17 cellular contexts compared by ENCODE assay signal in the genomic region with DNA sequence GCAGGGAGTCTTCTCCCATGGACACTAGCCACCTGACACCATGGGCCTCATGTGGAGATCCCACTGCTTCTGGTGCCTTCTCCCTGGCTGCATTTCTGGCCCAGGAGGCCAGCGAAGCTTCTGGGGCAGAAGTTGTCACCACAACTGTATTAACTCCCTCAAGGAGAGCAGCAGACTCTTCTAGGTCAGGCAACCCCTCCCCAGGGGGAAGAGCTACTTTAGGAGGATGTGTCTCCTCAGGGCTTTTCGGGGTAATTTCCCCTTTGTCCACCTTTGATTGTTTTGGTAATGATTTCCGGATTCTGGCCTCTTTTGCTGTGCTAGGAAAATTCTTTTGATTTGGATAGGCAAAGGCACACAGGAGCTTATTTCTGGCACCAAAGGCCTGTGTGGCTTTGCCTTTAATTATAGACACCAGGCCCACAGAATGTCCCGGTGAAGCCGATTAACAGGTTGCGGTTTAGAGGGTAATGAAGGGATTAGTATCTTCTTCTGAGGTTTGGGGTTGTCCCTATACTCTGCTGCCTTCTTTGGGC. TPM values are rescaled to one million over a fixed set of nuclear protein-coding genes. Genes with fewer than 3 reads are reported as not detected.
DNase-seq lines count a peak whose midpoint lies in the region; ATAC-seq, FAIRE-seq and TF ChIP-seq lines count a peak whose summit lies in the region.
"Had no signal": no experiment of that assay in that cellular context is flagged by ENCODE, and none has a peak within 500 bp of the region (broad histone marks: within the 10 kb centered on the region; RNA-seq: fewer than 3 reads in every experiment).

No MANE protein-coding gene starts in this region.

- under 1% methylated on average over 6 of the region's 6 CpGs for WGBS in GM12878 (ENCODE audit: insufficient coverage, insufficient replicate concordance, low lambda C conversion rate, missing lambda C conversion rate)

- peak; percentile 76 for FAIRE-seq in GM18507 (lab: Jason Lieb, UNC)
- FAIRE-seq in GM12878 (lab: Jason Lieb, UNC): no peak
- FAIRE-seq: H54 had no signal

- POLR2A ChIA-PET in GM12878 (lab: Charles Lee): interaction anchor here (1.0 to 3.5 kb wide), 3 partner anchors 11 to 30 kb away, joined by 3 to 41 read pairs (median 4); a partner anchor contains a TSS

- peak overlapping the region; percentile 88 to 98 (median 91) for H3K27ac Mint-ChIP-seq in CD4-positive, CD25-positive, alpha-beta regulatory T cell
- H3K27ac Mint-ChIP-seq: T-helper 1 cell treated with Interleukin-12 subunit alpha and Interleukin-12 subunit beta and Interleukin-4 antibody, amounts not matched to agents 30 μg/mL and 1 μg/mL, for 36 hours had no signal

- H3K4me1 ChIP-seq in CD4-positive, CD25-positive, alpha-beta regulatory T cell (ENCODE audit: control insufficient read depth, insufficient read depth, low read length, poor library complexity, severe bottlenecking): peaks cover 42% of the 10 kb centered on the region
- peaks cover 48% of the 10 kb centered on the region for H3K4me1 ChIP-seq in GM12878 (ENCODE audit: control insufficient read depth, insufficient read depth, low read length)
- H3K4me1 ChIP-seq: suprapubic skin had no signal

- H3K9ac ChIP-seq in GM12878 (ENCODE audit: control insufficient read depth, insufficient read depth, low read length): peak overlapping the region; percentile 1

- H3K9me3 ChIP-seq in CD4-positive, CD25-positive, alpha-beta regulatory T cell (ENCODE audit: control insufficient read depth in 2 of 2, low read length in 2 of 2): no peaks in the 10 kb centered on the region
- H3K9me3 ChIP-seq in GM12878 (replicated peaks; ENCODE audit: control insufficient read depth, insufficient read depth, low read length): no peaks in the 10 kb centered on the region
- H3K9me3 ChIP-seq: suprapubic skin had no signal

- TF ChIP-seq CTCF in GM12878 (IDR thresholded peaks at IDR 0.05 in 2 of 3, conservative IDR thresholded peaks at IDR 0.05 in 1 of 3; ENCODE audit: control insufficient read depth in 2 of 3, extremely low read depth in 1 of 3, insufficient read depth in 1 of 3, low read depth in 3 of 3, low read length in 3 of 3): no peak

- H2AFZ ChIP-seq in GM12878 (ENCODE audit: control insufficient read depth, low read depth, low read length): peak overlapping the region; percentile 75

- SMC1A ChIA-PET in GM12878 (lab: Charles Lee; ENCODE audit: uncharacterized antibody, unreplicated experiment): interaction anchor here (0.6 to 3.9 kb wide), 6 partner anchors 9 to 178 kb away, joined by 3 to 38 read pairs (median 4); a partner anchor contains a TSS

- no peak overlapping the region for H3K27ac ChIP-seq in CD4-positive, CD25-positive, alpha-beta regulatory T cell (ENCODE audit: insufficient read depth, low read length, poor library complexity, severe bottlenecking)
- H3K27ac ChIP-seq in GM12878 (ENCODE audit: control insufficient read depth, insufficient read depth): peak overlapping the region; percentile 29
- H3K27ac ChIP-seq: suprapubic skin had no signal

- BruUV-seq in GM12878 (replicated peaks; lab: Mats Ljungman, UMichigan): no TSS peak

- TF ChIP-seq EP300 in GM12878 (IDR thresholded peaks at IDR 0.05; ENCODE audit: borderline replicate concordance in 1 of 2, control insufficient read depth in 1 of 2, low read depth in 2 of 2, low read length in 2 of 2): no peak

- peak overlapping the region; percentile 40 for H3K4me3 ChIP-seq in CD4-positive, CD25-positive, alpha-beta regulatory T cell (ENCODE audit: low read depth, low read length)
- no peak overlapping the region for H3K4me3 ChIP-seq in GM12878
- H3K4me3 ChIP-seq: suprapubic skin had no signal

- RAD21 ChIA-PET in GM12878 (lab: Charles Lee; ENCODE audit: unreplicated experiment): interaction anchor here (0.8 to 4.1 kb wide), 4 partner anchors 10 to 114 kb away, joined by 3 to 47 read pairs (median 6); a partner anchor contains a TSS

- intact Hi-C loops in GM12878 (cut with micrococcal nuclease; ENCODE audit: unreplicated experiment): loop anchor here (10.0 kb wide), 1 partner anchor 1823 kb away; a partner anchor contains a TSS

- no peaks in the 10 kb centered on the region for H3K27me3 ChIP-seq in CD4-positive, CD25-positive, alpha-beta regulatory T cell (ENCODE audit: control insufficient read depth, insufficient read depth, low read length)
- no peaks in the 10 kb centered on the region for H3K27me3 ChIP-seq in GM12878 (replicated peaks in 1 of 2; ENCODE audit: control insufficient read depth in 2 of 2, insufficient read depth in 2 of 2, low read length in 1 of 2)
- H3K27me3 ChIP-seq: suprapubic skin had no signal

- TF ChIP-seq POLR2A in GM12878 (IDR thresholded peaks at IDR 0.05; ENCODE audit: low read depth, low read length): no peak

- CTCF ChIA-PET in GM12878 (lab: Yijun Ruan, JAX): interaction anchor here (0.8 to 1.6 kb wide), 7 partner anchors 12 to 170 kb away, joined by 3 to 9 read pairs (median 4); no protein-coding TSS in a partner anchor

- H3K9me3 Mint-ChIP-seq in CD4-positive, CD25-positive, alpha-beta regulatory T cell: no peaks in the 10 kb centered on the region
- H3K9me3 Mint-ChIP-seq: T-helper 1 cell treated with Interleukin-12 subunit alpha and Interleukin-12 subunit beta and Interleukin-4 antibody, amounts not matched to agents 30 μg/mL and 1 μg/mL, for 36 hours had no signal

- no peaks in the 10 kb centered on the region for H3K79me2 ChIP-seq in GM12878 (ENCODE audit: control insufficient read depth, insufficient read depth, low read length)

- ATAC-seq in CD4-positive, CD25-positive, alpha-beta regulatory T cell (ENCODE audit: low read depth in 2 of 2): no peak
- ATAC-seq in HG02840 (IDR thresholded peaks at IDR 0.05; ENCODE audit: low FRiP score, unreplicated experiment) (peak; percentile 54), GM12878 (peak; percentile 75), GM21528 (IDR thresholded peaks at IDR 0.05; ENCODE audit: low FRiP score, unreplicated experiment) (no peak)
- ATAC-seq: Panc1 had no signal

- H3K4me1 Mint-ChIP-seq in CD4-positive, CD25-positive, alpha-beta regulatory T cell: peaks cover 20 to 46% (median 32%) of the 10 kb centered on the region in 4 donors

- DNase-seq in CD4-positive, CD25-positive, alpha-beta regulatory T cell: no peak
- DNase-seq in GM18507 (ENCODE audit: extremely low spot score, insufficient read length, low read depth) (no peak), GM12878 (ENCODE audit: low read depth, low spot score) (peak; percentile 60), nucleus accumbens (lab: John Stamatoyannopoulos, UW) (no peak), NCI-H1694 treated with DMSO at 0.1 percent for 48 hours (lab: John Stamatoyannopoulos, UW) (no peak), NCI-H1694 (lab: John Stamatoyannopoulos, UW) (no peak)
- DNase-seq: amygdala, dermis blood vessel endothelial cell, GF-D8, NCI-H2227 treated with DMSO at 0.1 percent for 48 hours had no signal

- no peaks in the 10 kb centered on the region for H3K27me3 Mint-ChIP-seq in CD4-positive, CD25-positive, alpha-beta regulatory T cell

- no peak for TF ChIP-seq RAD21 in GM12878 (IDR thresholded peaks at IDR 0.05; ENCODE audit: insufficient read depth, low read depth, low read length)

- H3K36me3 Mint-ChIP-seq in CD4-positive, CD25-positive, alpha-beta regulatory T cell: no peaks in the 10 kb centered on the region

- no peaks in the 10 kb centered on the region for H4K20me1 ChIP-seq in GM12878 (ENCODE audit: control insufficient read depth, insufficient read depth)

- peak overlapping the region; percentile 57 for H3K4me2 ChIP-seq in GM12878 (ENCODE audit: control insufficient read depth, insufficient read depth)

- in situ Hi-C loops in GM12878 (cut with MboI): no loop called here

- no peaks in the 10 kb centered on the region for H3K36me3 ChIP-seq in CD4-positive, CD25-positive, alpha-beta regulatory T cell (ENCODE audit: control insufficient read depth, insufficient read depth, low read length)
- H3K36me3 ChIP-seq in GM12878 (ENCODE audit: control insufficient read depth in 2 of 2, insufficient read depth in 2 of 2, low read length in 1 of 2): no peaks in the 10 kb centered on the region
- H3K36me3 ChIP-seq: suprapubic skin had no signal

- peak overlapping the region in 1 of 4 donors; percentile 1 for H3K4me3 Mint-ChIP-seq in CD4-positive, CD25-positive, alpha-beta regulatory T cell
- H3K4me3 Mint-ChIP-seq: T-helper 1 cell treated with Interleukin-12 subunit alpha and Interleukin-12 subunit beta and Interleukin-4 antibody, amounts not matched to agents 30 μg/mL and 1 μg/mL, for 36 hours had no signal

RNA-seq across cellular contexts. Expression of a gene that starts 8.9 kb away (rescaled TPM):
- total RNA-seq in CD4-positive, CD25-positive, alpha-beta regulatory T cell: 850 TPM
- 1,000 to 10,000 TPM; 1,262 to 2,276 (median 1,740) TPM for polyA plus RNA-seq in CD4-positive, CD25-positive, alpha-beta regulatory T cell
- total RNA-seq in GM12878 (2013; cell fraction: nucleolus; rRNA removed): 59.6 and 64.1 TPM in 2 replicates
- total RNA-seq in GM12878 (2014; rRNA removed) (31.1 and 34.0 TPM in 2 replicates), GM12878 (2014; rRNA removed; fragmentation: Illumina TruSeq; extraction: Trizol) (32.9 and 36.0 TPM in 2 replicates), GM12878 (2021) (224 and 237 TPM in 2 replicates)
- 127 TPM for polyA plus RNA-seq in GM12878 (2011; ENCODE audit: low read depth)
- polyA plus RNA-seq in GM12878 (2011; rRNA removed) (27.6 and 52.2 TPM in 2 replicates), GM12878 (2014; fragmentation: Illumina TruSeq; extraction: Trizol) (122 and 187 TPM in 2 replicates), GM12878 (2014; fragmentation: Nextera tagmentation; extraction: Ambion mirVana) (100 to 1,000 TPM; 122 to 134 TPM), GM12878 (2014; rRNA removed) (158 and 175 TPM in 2 replicates), GM12878 (2016; fragmentation: Nextera tagmentation; extraction: Ambion mirVana) (100 to 1,000 TPM; 228 to 248 TPM)
- polyA plus RNA-seq in GM12878 (2011; cell fraction: cytosol; rRNA removed): 146 and 147 TPM in 2 replicates
- polyA plus RNA-seq in GM12878 (2011; cell fraction: nucleus; rRNA removed): 71.7 and 83.1 TPM in 2 replicates
- polyA plus RNA-seq in GM12878 (2012): 196 and 231 TPM in 2 replicates
- polyA minus RNA-seq in GM12878 (2011; rRNA and poly(A)+ RNA removed): 116 and 196 TPM in 2 replicates
- 109 TPM in 2 replicates for polyA minus RNA-seq in GM12878 (2011; cell fraction: cytosol; rRNA and poly(A)+ RNA removed)
- 77.9 and 115 TPM in 2 replicates for polyA minus RNA-seq in GM12878 (2011; cell fraction: nucleus; rRNA and poly(A)+ RNA removed)

RNA-seq across cellular contexts. Expression of a gene that starts 17.3 kb away (rescaled TPM):
- 5.6 TPM for total RNA-seq in CD4-positive, CD25-positive, alpha-beta regulatory T cell
- under 1 TPM; 0.16 to 0.34 (median 0.24) TPM for polyA plus RNA-seq in CD4-positive, CD25-positive, alpha-beta regulatory T cell
- 4.5 and 7.8 TPM in 2 replicates for total RNA-seq in GM12878 (2013; cell fraction: nucleolus; rRNA removed)
- 0.71 and 1.4 TPM in 2 replicates for total RNA-seq in GM12878 (2014; rRNA removed)
- total RNA-seq in GM12878 (2014; rRNA removed; fragmentation: Illumina TruSeq; extraction: Trizol): 0.88 and 0.94 TPM in 2 replicates
- 1.1 and 1.6 TPM in 2 replicates for total RNA-seq in GM12878 (2021)
- 0.58 TPM for polyA plus RNA-seq in GM12878 (2011; ENCODE audit: low read depth)
- polyA plus RNA-seq in GM12878 (2011; rRNA removed): 0.53 and 1.2 TPM in 2 replicates
- polyA plus RNA-seq in GM12878 (2011; cell fraction: cytosol; rRNA removed): 0.58 and 0.89 TPM in 2 replicates
- 4.3 and 7.3 TPM in 2 replicates for polyA plus RNA-seq in GM12878 (2011; cell fraction: nucleus; rRNA removed)
- polyA plus RNA-seq in GM12878 (2012): 0.66 and 0.85 TPM in 2 replicates
- polyA plus RNA-seq in GM12878 (2014; fragmentation: Illumina TruSeq; extraction: Trizol): 0.14 and 0.94 TPM in 2 replicates
- under 1 TPM; 0.02 to 0.19 TPM for polyA plus RNA-seq in GM12878 (2014; fragmentation: Nextera tagmentation; extraction: Ambion mirVana)
- 1.5 and 1.9 TPM in 2 replicates for polyA plus RNA-seq in GM12878 (2014; rRNA removed)
- under 1 TPM; 0.23 to 0.58 TPM for polyA plus RNA-seq in GM12878 (2016; fragmentation: Nextera tagmentation; extraction: Ambion mirVana)
- polyA minus RNA-seq in GM12878 (2011; rRNA and poly(A)+ RNA removed): 0.66 and 2.3 TPM in 2 replicates
- polyA minus RNA-seq in GM12878 (2011; cell fraction: cytosol; rRNA and poly(A)+ RNA removed): 1.7 TPM in 1 of 2 replicates, not detected in the other
- polyA minus RNA-seq in GM12878 (2011; cell fraction: nucleus; rRNA and poly(A)+ RNA removed): 3.0 and 5.2 TPM in 2 replicates

RNA-seq across cellular contexts. Expression of a gene that starts 40.7 kb away (rescaled TPM):
- not detected for total RNA-seq in CD4-positive, CD25-positive, alpha-beta regulatory T cell
- under 1 TPM in 2 of 4 donors, not detected in 2; 0.32 to 0.33 TPM for polyA plus RNA-seq in CD4-positive, CD25-positive, alpha-beta regulatory T cell
- total RNA-seq in GM12878 (2013; cell fraction: nucleolus; rRNA removed): 0.56 and 0.61 TPM in 2 replicates
- not detected in 2 replicates for total RNA-seq in GM12878 (2014; rRNA removed)
- total RNA-seq in GM12878 (2014; rRNA removed; fragmentation: Illumina TruSeq; extraction: Trizol): not detected in 2 replicates
- total RNA-seq in GM12878 (2021): not detected in 2 replicates
- polyA plus RNA-seq in GM12878 (2011; ENCODE audit: low read depth): not detected
- polyA plus RNA-seq in GM12878 (2011; rRNA removed): 0.76 and 0.86 TPM in 2 replicates
- polyA plus RNA-seq in GM12878 (2011; cell fraction: cytosol; rRNA removed): 0.33 and 0.34 TPM in 2 replicates
- 1.1 and 1.3 TPM in 2 replicates for polyA plus RNA-seq in GM12878 (2011; cell fraction: nucleus; rRNA removed)
- 0.14 and 0.26 TPM in 2 replicates for polyA plus RNA-seq in GM12878 (2012)
- 0.07 TPM in 1 of 2 replicates, not detected in the other for polyA plus RNA-seq in GM12878 (2014; fragmentation: Illumina TruSeq; extraction: Trizol)
- not detected for polyA plus RNA-seq in GM12878 (2014; fragmentation: Nextera tagmentation; extraction: Ambion mirVana)
- 0.15 TPM in 1 of 2 replicates, not detected in the other for polyA plus RNA-seq in GM12878 (2014; rRNA removed)
- not detected for polyA plus RNA-seq in GM12878 (2016; fragmentation: Nextera tagmentation; extraction: Ambion mirVana)
- polyA minus RNA-seq in GM12878 (2011; rRNA and poly(A)+ RNA removed): 0.21 TPM in 1 of 2 replicates, not detected in the other
- polyA minus RNA-seq in GM12878 (2011; cell fraction: cytosol; rRNA and poly(A)+ RNA removed): not detected in 2 replicates
- 0.60 TPM in 1 of 2 replicates, not detected in the other for polyA minus RNA-seq in GM12878 (2011; cell fraction: nucleus; rRNA and poly(A)+ RNA removed)
- total RNA-seq: dermis blood vessel endothelial cell, mononuclear cell, suprapubic skin had no signal

Comparison
In these comparisons a context has a peak if more than half of its experiments do, and no peak if none do; other contexts are left out.
1. ATAC-seq: peak in HG02840 (single experiment) and GM12878 (single experiment); none in CD4-positive, CD25-positive, alpha-beta regulatory T cell (0 of 2) and GM21528 (single experiment).